Comparison of ENCODE assay signal across 25 cellular contexts in genomic region chr20:51054233-51054632, GRCh38. TPM values are rescaled to one million over a fixed set of nuclear protein-coding genes. Genes with fewer than 3 reads are reported as not detected.
"Had no signal": no experiment of that assay in that cellular context is flagged by ENCODE, and none has a peak within 500 bp of the region (broad histone marks: within the 10 kb centered on the region; RNA-seq: fewer than 3 reads in every experiment).

No MANE protein-coding gene starts in this region.

- H3K36me3 Mint-ChIP-seq: immature natural killer cell; memory B cell; natural killer cell treated with Interleukin-12 subunit alpha and Interleukin-12 subunit beta and Interleukin-15 and Interleukin-18, amount 100 ng/mL, for 72 hours had no signal

- H3K4me3 ChIP-seq: left ventricle myocardium inferior, lower lobe of right lung, psoas muscle, spleen, testis, tibial nerve had no signal

- DNase-seq: erythroblast; foreskin keratinocyte; immature natural killer cell; kidney; left cardiac atrium; left ventricle myocardium inferior; lower lobe of right lung; midbrain; psoas muscle; retina; spleen; stimulated activated CD4-positive, alpha-beta T cell treated with anti-CD3 and anti-CD28 coated beads, Interleukin-15, amount 100 ng/mL, for 24 hours; stimulated activated CD4-positive, alpha-beta T cell treated with anti-CD3 and anti-CD28 coated beads, Interleukin-1b, Interleukin-23, amount 100 ng/mL, for 48 hours; stimulated activated CD4-positive, alpha-beta T cell treated with anti-CD3 and anti-CD28 coated beads, Interleukin-4, amount 100 ng/mL, for 24 hours; stimulated activated naive CD8-positive, alpha-beta T cell treated with anti-CD3 and anti-CD28 coated beads, Interleukin-15, amount 100 ng/mL, for 72 hours; testis had no signal

- H3K27me3 ChIP-seq: testis had no signal

- H3K9me3 Mint-ChIP-seq: dendritic cell treated with granulocyte-macrophage colony-stimulating factor and Interleukin-4, amounts not matched to agents 40 ng/mL and 50 ng/mL, for 4 days; natural killer cell treated with Interleukin-12 subunit alpha and Interleukin-12 subunit beta and Interleukin-15 and Interleukin-18, amount 100 ng/mL, for 72 hours had no signal

- H3K36me3 ChIP-seq: left ventricle myocardium inferior, lower lobe of right lung, spleen, tibial nerve had no signal

- H3K9ac ChIP-seq: parathyroid adenoma had no signal

- H3K27ac Mint-ChIP-seq: dendritic cell treated with granulocyte-macrophage colony-stimulating factor and Interleukin-4, amounts not matched to agents 40 ng/mL and 50 ng/mL, for 4 days; immature natural killer cell; memory B cell; natural killer cell treated with Interleukin-12 subunit alpha and Interleukin-12 subunit beta and Interleukin-15 and Interleukin-18, amount 100 ng/mL, for 72 hours; stimulated activated memory B cell treated with anti-CD40 and anti-IgM and Interleukin-4, amounts not matched to agents 10 μg/mL and 1 μg/mL and 100 μg/mL, for 72 hours; stimulated activated naive CD8-positive, alpha-beta T cell treated with anti-CD3 and anti-CD28 coated beads, Interleukin-15, amount 100 ng/mL, for 72 hours had no signal

- H3K79me2 ChIP-seq: parathyroid adenoma had no signal

- FAIRE-seq: colon, endothelial cell of umbilical vein, kidney had no signal

- H3K4me3 Mint-ChIP-seq: dendritic cell treated with granulocyte-macrophage colony-stimulating factor and Interleukin-4, amounts not matched to agents 40 ng/mL and 50 ng/mL, for 4 days; immature natural killer cell; memory B cell; natural killer cell treated with Interleukin-12 subunit alpha and Interleukin-12 subunit beta and Interleukin-15 and Interleukin-18, amount 100 ng/mL, for 72 hours; stimulated activated memory B cell treated with anti-CD40 and anti-IgM and Interleukin-4, amounts not matched to agents 10 μg/mL and 1 μg/mL and 100 μg/mL, for 72 hours; stimulated activated naive CD8-positive, alpha-beta T cell treated with anti-CD3 and anti-CD28 coated beads, Interleukin-15, amount 100 ng/mL, for 72 hours had no signal

- ATAC-seq: foreskin keratinocyte; left cardiac atrium; lower lobe of right lung; natural killer cell treated with Interleukin-12 subunit alpha and Interleukin-12 subunit beta and Interleukin-15 and Interleukin-18, amount 100 ng/mL, for 72 hours; psoas muscle; sciatic nerve; stimulated activated memory B cell treated with anti-CD40 and anti-IgM and Interleukin-4, amounts not matched to agents 10 μg/mL and 1 μg/mL and 100 μg/mL, for 72 hours; stimulated activated naive CD8-positive, alpha-beta T cell treated with anti-CD3 and anti-CD28 coated beads, Interleukin-15, amount 100 ng/mL, for 72 hours had no signal

- H3K4me1 Mint-ChIP-seq: immature natural killer cell; memory B cell; stimulated activated memory B cell treated with anti-CD40 and anti-IgM and Interleukin-4, amounts not matched to agents 10 μg/mL and 1 μg/mL and 100 μg/mL, for 72 hours had no signal

- H3K27ac ChIP-seq: foreskin keratinocyte, left ventricle myocardium inferior, lower lobe of right lung, parathyroid adenoma, psoas muscle, spleen, testis, tibial nerve had no signal

- H2AFZ ChIP-seq: parathyroid adenoma had no signal

- H3K9me3 ChIP-seq: lower lobe of right lung, psoas muscle, testis had no signal

- H3K4me1 ChIP-seq: foreskin keratinocyte, left ventricle myocardium inferior, lower lobe of right lung, parathyroid adenoma, psoas muscle, spleen, testis, tibial nerve had no signal

RNA-seq across cellular contexts. Expression of gene KCNG1, which starts 31.3 kb away (rescaled TPM):
- total RNA-seq: lower lobe of right lung; natural killer cell treated with Interleukin-12 subunit alpha and Interleukin-12 subunit beta and Interleukin-15 and Interleukin-18, amount 100 ng/mL, for 72 hours; psoas muscle had no signal
- polyA plus RNA-seq: immature natural killer cell had no signal
